ENCODE assay signal across 17 cellular contexts in genomic region chr7:151817981-151818673, GRCh38.
"Had no signal": no experiment of that assay in that cellular context is flagged by ENCODE, and none has a peak within 500 bp of the region (broad histone marks: within the 10 kb centered on the region; RNA-seq: fewer than 3 reads in every experiment).

No MANE protein-coding gene starts in this region.

- H3K9me3 Mint-ChIP-seq: endodermal cell, naive B cell, nephron had no signal

- H3K27me3 Mint-ChIP-seq: naive B cell had no signal

- H3K9me3 ChIP-seq: right atrium auricular region had no signal

- H3K36me3 ChIP-seq: right atrium auricular region had no signal

- H3K4me2 ChIP-seq: hepatocyte had no signal

- H3K79me2 ChIP-seq: hepatocyte had no signal

- ATAC-seq: foreskin keratinocyte, left ventricle myocardium superior had no signal

- H3K27me3 ChIP-seq: right atrium auricular region had no signal

- H3K27ac ChIP-seq: coronary artery, foreskin keratinocyte, right atrium auricular region had no signal

- DNase-seq: effector CD4-positive, alpha-beta T cell; erythroblast; foreskin keratinocyte; head of caudate nucleus; left colon; left ventricle myocardium superior; mesendoderm; naive B cell; small intestine; stimulated activated CD4-positive, alpha-beta T cell treated with anti-CD3 and anti-CD28 coated beads, Interleukin-4, amount 100 ng/mL, for 4 hours; stimulated activated naive CD4-positive, alpha-beta T cell treated with Interleukin-2 at 50 U/mL for 16 hours; trophoblast cell had no signal

- H3K4me1 ChIP-seq: foreskin keratinocyte had no signal

- H3K27ac Mint-ChIP-seq: endodermal cell, nephron had no signal

- H3K4me3 Mint-ChIP-seq: endodermal cell, naive B cell, nephron had no signal

- H2AFZ ChIP-seq: hepatocyte had no signal

- H3K4me3 ChIP-seq: coronary artery, hepatocyte, right atrium auricular region had no signal

- H3K36me3 Mint-ChIP-seq: naive B cell had no signal
